Comparison of ENCODE assay signal across 9 cellular contexts in the genomic region with DNA sequence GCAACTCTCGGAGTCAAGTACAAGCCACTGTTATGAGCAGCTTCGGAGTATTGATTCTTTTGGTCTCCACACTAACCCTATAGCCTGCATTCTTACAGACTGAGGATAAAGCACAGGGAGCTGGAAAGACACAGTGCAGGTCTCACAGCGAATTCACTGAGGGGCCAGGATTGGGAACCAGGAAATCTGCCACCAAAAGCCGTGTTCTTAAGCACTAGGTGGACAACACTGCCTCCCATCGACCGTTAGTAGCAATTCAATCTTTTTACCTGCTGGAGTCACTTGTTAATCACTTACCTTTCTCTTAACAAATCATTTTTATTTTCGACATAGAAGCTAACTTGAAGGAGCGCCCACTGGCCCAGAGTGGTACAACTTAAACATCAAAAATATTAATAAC. TPM values are rescaled to one million over a fixed set of nuclear protein-coding genes. Genes with fewer than 3 reads are reported as not detected.
DNase-seq lines count a peak whose midpoint lies in the region; ATAC-seq and TF ChIP-seq lines count a peak whose summit lies in the region.
"Had no signal": no experiment of that assay in that cellular context is flagged by ENCODE, and none has a peak within 500 bp of the region (broad histone marks: within the 10 kb centered on the region; RNA-seq: fewer than 3 reads in every experiment).

No MANE protein-coding gene starts in this region.

- DNase-seq in NCI-H82 (lab: John Stamatoyannopoulos, UW): peak; percentile 52
- no peak for DNase-seq in NCI-H82 treated with DMSO at 0.1 percent for 48 hours (lab: John Stamatoyannopoulos, UW; ENCODE audit: unreplicated experiment)
- peak; percentile 52 for DNase-seq in Jurkat, Clone E6-1 (ENCODE audit: low read depth, low spot score)
- no peak for DNase-seq in activated B cell treated with CpG ODN at 0.5 μM for 24 hours
- DNase-seq in immature natural killer cell: peak in 2 of 3 donors; percentile 12 to 23
- DNase-seq in NCI-H446 treated with DMSO at 0.1 percent for 48 hours (lab: John Stamatoyannopoulos, UW): no peak
- no peak for DNase-seq in cerebellar nuclear complex (lab: John Stamatoyannopoulos, UW)
- no peak for DNase-seq in activated CD8-positive, alpha-beta memory T cell treated with anti-CD3 and anti-CD28 coated beads, Interleukin-2, amount 50 U/mL, for 48 hours

- peak; percentile 54 for ATAC-seq in activated B cell treated with CpG ODN at 0.5 μM for 24 hours (ENCODE audit: low read depth)

- H3K4me3 ChIP-seq in Jurkat, Clone E6-1 (ENCODE audit: low read length): no peak overlapping the region

- H3K36me3 Mint-ChIP-seq in activated B cell treated with CpG ODN at 0.5 μM for 24 hours (ENCODE audit: low read depth): no peaks in the 10 kb centered on the region
- no peaks in the 10 kb centered on the region for H3K36me3 Mint-ChIP-seq in immature natural killer cell
- H3K36me3 Mint-ChIP-seq: CD8-positive, alpha-beta memory T cell had no signal

- no peak overlapping the region for H3K27ac Mint-ChIP-seq in activated B cell treated with CpG ODN at 0.5 μM for 24 hours
- H3K27ac Mint-ChIP-seq in immature natural killer cell: no peak overlapping the region

- TF ChIP-seq CTCF in activated B cell treated with CpG ODN at 0.5 μM for 24 hours (IDR thresholded peaks at IDR 0.05): no peak

- H3K27me3 Mint-ChIP-seq in activated B cell treated with CpG ODN at 0.5 μM for 24 hours: no peaks in the 10 kb centered on the region
- H3K27me3 Mint-ChIP-seq in immature natural killer cell (ENCODE audit: low read depth in 3 of 3): peaks cover 2 to 4% (median 2%) of the 10 kb centered on the region in 3 donors

- no peak overlapping the region for H3K4me3 Mint-ChIP-seq in activated B cell treated with CpG ODN at 0.5 μM for 24 hours
- H3K4me3 Mint-ChIP-seq in immature natural killer cell: no peak overlapping the region
- H3K4me3 Mint-ChIP-seq: CD8-positive, alpha-beta memory T cell had no signal

- H3K9me3 Mint-ChIP-seq in activated B cell treated with CpG ODN at 0.5 μM for 24 hours: no peaks in the 10 kb centered on the region
- no peaks in the 10 kb centered on the region for H3K9me3 Mint-ChIP-seq in immature natural killer cell
- H3K9me3 Mint-ChIP-seq: CD8-positive, alpha-beta memory T cell had no signal

- POLR2A ChIA-PET in activated B cell treated with CpG ODN at 0.5 μM for 24 hours (lab: Charles Lee): no interaction called here

- CTCF ChIA-PET in activated B cell treated with CpG ODN at 0.5 μM for 24 hours (lab: Charles Lee): interaction anchor here (1.1 to 3.6 kb wide), 4 partner anchors 43 to 239 kb away, joined by 3 to 22 read pairs (median 12); partner anchors contain the start of gene DMKN

- intact Hi-C loops in activated B cell treated with CpG ODN at 0.5 μM for 24 hours (cut with micrococcal nuclease): loop anchor here (1.0 to 2.0 kb wide), 4 partner anchors 43 to 525 kb away; no protein-coding TSS in a partner anchor

- no peaks in the 10 kb centered on the region for H3K4me1 Mint-ChIP-seq in activated B cell treated with CpG ODN at 0.5 μM for 24 hours
- H3K4me1 Mint-ChIP-seq in immature natural killer cell: no peaks in the 10 kb centered on the region

RNA-seq across cellular contexts. Expression of gene PMIS2, which starts 6.3 kb away (rescaled TPM):
- polyA plus RNA-seq in Jurkat, Clone E6-1 (2012; ENCODE audit: insufficient read depth, insufficient read length): not detected
- not detected in 2 replicates for total RNA-seq in activated B cell treated with CpG ODN at 0.5 μM for 24 hours
- not detected for polyA plus RNA-seq in immature natural killer cell
- total RNA-seq: CD8-positive, alpha-beta memory T cell had no signal
- polyA plus RNA-seq: CD8-positive, alpha-beta memory T cell had no signal

RNA-seq across cellular contexts. Expression of gene HAUS5, which starts 20.3 kb away (rescaled TPM):
- 71.0 TPM for polyA plus RNA-seq in Jurkat, Clone E6-1 (2012; ENCODE audit: insufficient read depth, insufficient read length)
- 31.5 and 36.1 TPM in 2 replicates for total RNA-seq in activated B cell treated with CpG ODN at 0.5 μM for 24 hours
- polyA plus RNA-seq in immature natural killer cell: 1 to 10 TPM in 2 of 3 donors, under 1 TPM in 1; 0.98 to 7.5 (median 6.0) TPM

RNA-seq across cellular contexts. Expression of gene ATP4A, which starts 28.8 kb away (rescaled TPM):
- polyA plus RNA-seq in Jurkat, Clone E6-1 (2012; ENCODE audit: insufficient read depth, insufficient read length): not detected
- total RNA-seq in activated B cell treated with CpG ODN at 0.5 μM for 24 hours: not detected in 2 replicates
- polyA plus RNA-seq in immature natural killer cell: not detected
- total RNA-seq: CD8-positive, alpha-beta memory T cell had no signal
- polyA plus RNA-seq: CD8-positive, alpha-beta memory T cell had no signal

RNA-seq across cellular contexts. Expression of gene RBM42, which starts 36.6 kb away (rescaled TPM):
- 114 TPM for polyA plus RNA-seq in Jurkat, Clone E6-1 (2012; ENCODE audit: insufficient read depth, insufficient read length)
- total RNA-seq in activated B cell treated with CpG ODN at 0.5 μM for 24 hours: 73.6 and 76.1 TPM in 2 replicates
- polyA plus RNA-seq in immature natural killer cell: 10 to 100 TPM; 51.4 to 91.8 (median 72.7) TPM

RNA-seq across cellular contexts. Expression of gene TMEM147, which starts 46.8 kb away (rescaled TPM):
- polyA plus RNA-seq in Jurkat, Clone E6-1 (2012; ENCODE audit: insufficient read depth, insufficient read length): 199 TPM
- 46.9 and 55.3 TPM in 2 replicates for total RNA-seq in activated B cell treated with CpG ODN at 0.5 μM for 24 hours
- 100 to 1,000 TPM; 117 to 184 (median 151) TPM for polyA plus RNA-seq in immature natural killer cell

Comparison
In these comparisons a context has a peak if more than half of its experiments do, and no peak if none do; other contexts are left out.
1. DNase-seq: peak in NCI-H82 (single experiment), Jurkat, Clone E6-1 (single experiment) and immature natural killer cell (2 of 3); none in NCI-H82 treated with DMSO at 0.1 percent for 48 hours (single experiment), activated B cell treated with CpG ODN at 0.5 μM for 24 hours (single experiment), NCI-H446 treated with DMSO at 0.1 percent for 48 hours (single experiment), cerebellar nuclear complex (0 of 2) and activated CD8-positive, alpha-beta memory T cell treated with anti-CD3 and anti-CD28 coated beads, Interleukin-2, amount 50 U/mL, for 48 hours (single experiment).